13 cellular contexts compared by ENCODE assay signal in the genomic region with DNA sequence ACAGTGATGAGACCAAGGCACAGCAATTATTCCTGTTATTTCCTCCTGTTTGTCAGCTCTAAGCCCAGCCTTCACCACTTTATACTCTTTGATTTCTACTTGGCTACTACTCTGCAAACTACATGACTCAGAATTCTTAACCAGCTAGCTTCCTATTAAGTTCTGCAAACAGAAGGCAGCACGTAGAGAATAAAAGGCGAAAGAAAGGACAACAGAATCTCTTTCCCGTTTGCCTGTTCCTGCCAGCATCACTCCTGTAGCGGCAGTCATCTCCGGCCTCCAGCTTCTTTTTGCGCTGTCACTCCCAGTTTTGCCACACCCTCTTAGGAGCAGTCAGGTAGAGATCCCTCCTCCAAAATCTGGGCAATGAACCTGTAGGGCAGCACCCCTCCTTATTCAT. TPM values are rescaled to one million over a fixed set of nuclear protein-coding genes. Genes with fewer than 3 reads are reported as not detected.
A peak's percentile ranks its signal among the peaks of the same experiment; 100 is the strongest.
DNase-seq lines count a peak whose midpoint lies in the region; ATAC-seq and TF ChIP-seq lines count a peak whose summit lies in the region.
"Had no signal": no experiment of that assay in that cellular context is flagged by ENCODE, and none has a peak within 500 bp of the region (broad histone marks: within the 10 kb centered on the region; RNA-seq: fewer than 3 reads in every experiment).

No MANE protein-coding gene starts in this region.

- no peak overlapping the region for H2BK20ac ChIP-seq in H9 (ENCODE audit: low read depth, low read length, poor library complexity, severe bottlenecking)

- no peaks in the 10 kb centered on the region for H3K9me3 Mint-ChIP-seq in H9
- H3K9me3 Mint-ChIP-seq in stimulated activated memory B cell treated with anti-CD40 and anti-IgM and Interleukin-4, amounts not matched to agents 10 μg/mL and 1 μg/mL and 100 μg/mL, for 72 hours, result peaks cover 5% of the 10 kb centered on the region
- H3K9me3 Mint-ChIP-seq in MCF 10A (ENCODE audit: unreplicated experiment), result no peaks in the 10 kb centered on the region

- H4K5ac ChIP-seq in H9 (ENCODE audit: insufficient read length, low read depth, low read length), result no peak overlapping the region

- WGBS in H9 (ENCODE audit: extremely low coverage, insufficient read length, low lambda C conversion rate), result no CpG with 5 or more reads among the region's 6 CpGs

- POLR2A ChIA-PET in MCF 10A (lab: Yijun Ruan, JAX), result no interaction called here

- H3K4me1 ChIP-seq in H9 (ENCODE audit: insufficient read depth, low read length), result peaks cover 20% of the 10 kb centered on the region

- TF ChIP-seq CTCF in H9 (conservative IDR thresholded peaks at IDR 0.05), result no peak
- no peak for TF ChIP-seq CTCF in MCF 10A (IDR thresholded peaks at IDR 0.05; ENCODE audit: unreplicated experiment)

- H3K27ac ChIP-seq in H9 (ENCODE audit: insufficient read length, low read depth, low read length), result no peak overlapping the region
- H3K27ac ChIP-seq: spleen, uterus had no signal

- H3K79me2 ChIP-seq in H9 (ENCODE audit: insufficient read depth, low read length), result peaks cover 6% of the 10 kb centered on the region; the same call in 1 of the 2 replicates

- no peak overlapping the region for H3K4me2 ChIP-seq in H9 (ENCODE audit: insufficient read depth, insufficient read length, low read length)

- peaks cover 62 to 63% of the 10 kb centered on the region in 2 experiments for H3K4me1 Mint-ChIP-seq in H9
- H3K4me1 Mint-ChIP-seq in stimulated activated memory B cell treated with anti-CD40 and anti-IgM and Interleukin-4, amounts not matched to agents 10 μg/mL and 1 μg/mL and 100 μg/mL, for 72 hours, result no peaks in the 10 kb centered on the region
- no peaks in the 10 kb centered on the region for H3K4me1 Mint-ChIP-seq in MCF 10A (ENCODE audit: insufficient read depth, unreplicated experiment)

- no peaks in the 10 kb centered on the region for H3K9me3 ChIP-seq in H9 (ENCODE audit: control insufficient read depth, low read depth, low read length)
- H3K9me3 ChIP-seq: spleen, uterus had no signal

- no peak overlapping the region for H2BK5ac ChIP-seq in H9 (ENCODE audit: insufficient read length, low read length)

- no peak overlapping the region for H2AFZ ChIP-seq in H9 (ENCODE audit: low read length)

- no peak overlapping the region for H2BK12ac ChIP-seq in H9 (ENCODE audit: insufficient read length, low read depth, low read length)

- H3K36me3 Mint-ChIP-seq in H9 (ENCODE audit: insufficient read depth in 1 of 3, low read depth in 3 of 3) (peaks cover 2 to 10% (median 2%) of the 10 kb centered on the region in 3 experiments; a peak in 6 of 7 replicates), MCF 10A (ENCODE audit: insufficient read depth, unreplicated experiment) (no peaks in the 10 kb centered on the region)
- H3K36me3 Mint-ChIP-seq in stimulated activated memory B cell treated with anti-CD40 and anti-IgM and Interleukin-4, amounts not matched to agents 10 μg/mL and 1 μg/mL and 100 μg/mL, for 72 hours, result no peaks in the 10 kb centered on the region
- H3K36me3 Mint-ChIP-seq: activated naive CD8-positive, alpha-beta T cell had no signal

- no peak overlapping the region for H2BK15ac ChIP-seq in H9 (ENCODE audit: low read depth, low read length)

- no peak overlapping the region for H2BK120ac ChIP-seq in H9 (ENCODE audit: low read depth, low read length, poor library complexity, severe bottlenecking)

- H3K4me3 Mint-ChIP-seq in H9, result no peak overlapping the region
- no peak overlapping the region for H3K4me3 Mint-ChIP-seq in stimulated activated memory B cell treated with anti-CD40 and anti-IgM and Interleukin-4, amounts not matched to agents 10 μg/mL and 1 μg/mL and 100 μg/mL, for 72 hours
- H3K4me3 Mint-ChIP-seq in MCF 10A (ENCODE audit: unreplicated experiment), result no peak overlapping the region
- H3K4me3 Mint-ChIP-seq: activated naive CD8-positive, alpha-beta T cell had no signal

- no peaks in the 10 kb centered on the region for H4K20me1 ChIP-seq in H9 (ENCODE audit: control insufficient read depth, insufficient read depth, insufficient read length)

- DNase-seq in AG20443 (ENCODE audit: low spot score) (peak; percentile 46), H9 (peak; percentile 58), amniotic epithelial cell (ENCODE audit: low read depth) (peak; percentile 40), iPS-NIHi7 (ENCODE audit: extremely low spot score) (peak; percentile 31), MCF 10A (ENCODE audit: unreplicated experiment) (no peak)
- DNase-seq: C1 segment of cervical spinal cord, spleen, uterus had no signal

- no peak overlapping the region for H4K91ac ChIP-seq in H9 (ENCODE audit: insufficient read length, low read depth, low read length)

- no peak overlapping the region for H3K9ac ChIP-seq in H9 (ENCODE audit: extremely low read depth, insufficient read length, low read length)

- no peak overlapping the region for H3K56ac ChIP-seq in H9 (ENCODE audit: insufficient read length, low read depth, low read length)

- no peak overlapping the region for H3K4ac ChIP-seq in H9 (ENCODE audit: low read depth, low read length)

- no peak overlapping the region for H4K8ac ChIP-seq in H9 (replicated peaks; ENCODE audit: insufficient read length, low read depth, low read length)

- H3K23ac ChIP-seq in H9 (ENCODE audit: insufficient read length, low read depth, low read length), result no peak overlapping the region

- H3K27ac Mint-ChIP-seq in H9, result peak overlapping the region in 1 of 3 experiments; percentile 78; a peak in 2 of 7 replicates
- H3K27ac Mint-ChIP-seq in stimulated activated memory B cell treated with anti-CD40 and anti-IgM and Interleukin-4, amounts not matched to agents 10 μg/mL and 1 μg/mL and 100 μg/mL, for 72 hours, result no peak overlapping the region
- H3K27ac Mint-ChIP-seq in MCF 10A (ENCODE audit: low read depth, unreplicated experiment), result no peak overlapping the region
- H3K27ac Mint-ChIP-seq: activated naive CD8-positive, alpha-beta T cell had no signal

- H3K79me1 ChIP-seq in H9 (ENCODE audit: insufficient read depth, low read depth, low read length, poor library complexity, severe bottlenecking), result no peaks in the 10 kb centered on the region

- no peak overlapping the region for H3T11ph ChIP-seq in H9 (ENCODE audit: low read length)

- CTCF ChIA-PET in MCF 10A (lab: Yijun Ruan, JAX), result interaction anchor here (0.8 to 3.2 kb wide), 3 partner anchors 15 to 97 kb away, joined by 3 to 15 read pairs (median 5); no protein-coding TSS in a partner anchor

- no peak overlapping the region for H2AK5ac ChIP-seq in H9 (ENCODE audit: insufficient read length, low read length)

- no peak overlapping the region for H3K18ac ChIP-seq in H9 (ENCODE audit: insufficient read length, low read depth, low read length)

- H3K14ac ChIP-seq in H9 (ENCODE audit: insufficient read depth, low read length), result no peak overlapping the region

- no peaks in the 10 kb centered on the region for H3K27me3 ChIP-seq in H9 (ENCODE audit: insufficient read depth, low read length)
- H3K27me3 ChIP-seq: spleen, uterus had no signal

- H3K23me2 ChIP-seq in H9 (ENCODE audit: insufficient read length, low read depth, low read length, poor library complexity, severe bottlenecking), result no peaks in the 10 kb centered on the region

- no TSS peak for BruUV-seq in MCF 10A (replicated peaks; lab: Mats Ljungman, UMichigan)

- no peak for ATAC-seq in HG03460 (IDR thresholded peaks at IDR 0.05; ENCODE audit: unreplicated experiment)
- no peak for ATAC-seq in stimulated activated memory B cell treated with anti-CD40 and anti-IgM and Interleukin-4, amounts not matched to agents 10 μg/mL and 1 μg/mL and 100 μg/mL, for 72 hours
- ATAC-seq in GM18858 (IDR thresholded peaks at IDR 0.05; ENCODE audit: unreplicated experiment), result no peak

- intact Hi-C loops in MCF 10A (cut with micrococcal nuclease), result no loop called here

- H3K27me3 Mint-ChIP-seq in H9 (ENCODE audit: low read depth) (no peaks in the 10 kb centered on the region), MCF 10A (ENCODE audit: insufficient read depth, unreplicated experiment) (no peaks in the 10 kb centered on the region)
- no peaks in the 10 kb centered on the region for H3K27me3 Mint-ChIP-seq in stimulated activated memory B cell treated with anti-CD40 and anti-IgM and Interleukin-4, amounts not matched to agents 10 μg/mL and 1 μg/mL and 100 μg/mL, for 72 hours

RNA-seq across cellular contexts. Expression of gene DPYSL3, which starts 29.9 kb away (rescaled TPM):
- total RNA-seq in H9 (2021) (510 and 515 TPM in 2 replicates), MCF 10A (2022) (8.2 and 8.9 TPM in 2 replicates)
- total RNA-seq: OCI-LY7 had no signal

Comparison
In these comparisons a context has a peak if more than half of its experiments do, and no peak if none do; other contexts are left out.
1. RNA of gene DPYSL3, which starts 29.9 kb away (total RNA-seq): 510 to 515 TPM in H9; 8.2 to 8.9 TPM in MCF 10A; every median in the first group is over 10 times any median in the second.